9 cellular contexts compared by ENCODE assay signal in the genomic region with DNA sequence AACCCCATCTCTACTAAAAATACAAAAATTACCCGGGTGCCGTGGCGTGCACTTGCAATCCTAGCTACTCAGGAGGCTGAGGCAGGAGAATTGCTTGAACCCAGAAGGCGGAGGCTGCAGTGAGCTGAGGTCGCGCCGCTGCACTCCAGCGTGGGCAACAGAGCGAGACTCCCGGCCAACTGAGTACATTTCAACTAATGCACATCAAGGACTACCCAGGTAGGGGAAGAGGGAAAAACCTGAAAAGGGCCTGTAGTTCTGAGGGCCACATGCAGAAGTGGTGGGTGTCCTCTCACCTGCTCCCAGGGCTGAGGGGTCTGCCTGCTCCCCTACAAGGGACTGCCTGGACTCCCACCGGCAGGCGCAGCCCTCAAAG. TPM values are rescaled to one million over a fixed set of nuclear protein-coding genes. Genes with fewer than 3 reads are reported as not detected.
DNase-seq lines count a peak whose midpoint lies in the region; ATAC-seq and TF ChIP-seq lines count a peak whose summit lies in the region.
"Had no signal": no experiment of that assay in that cellular context is flagged by ENCODE, and none has a peak within 500 bp of the region (broad histone marks: within the 10 kb centered on the region; RNA-seq: fewer than 3 reads in every experiment).

No MANE protein-coding gene starts in this region.

- no peaks in the 10 kb centered on the region for H3K36me3 Mint-ChIP-seq in chondrocyte (ENCODE audit: low read depth)

- no peaks in the 10 kb centered on the region for H3K9me3 Mint-ChIP-seq in chondrocyte (ENCODE audit: low read depth)

- H3K36me3 ChIP-seq in heart right ventricle, result no peaks in the 10 kb centered on the region
- H3K36me3 ChIP-seq in mucosa of rectum (ENCODE audit: control insufficient read depth in 2 of 2, insufficient read depth in 2 of 2, low read length in 2 of 2), result no peaks in the 10 kb centered on the region
- no peaks in the 10 kb centered on the region for H3K36me3 ChIP-seq in vagina

- H3K4me1 Mint-ChIP-seq in chondrocyte (ENCODE audit: low read depth), result peaks cover 46% of the 10 kb centered on the region

- H3K27me3 ChIP-seq in heart right ventricle (no peaks in the 10 kb centered on the region), mucosa of rectum (ENCODE audit: control insufficient read depth in 2 of 2, insufficient read depth in 2 of 2, low read length in 2 of 2) (no peaks in the 10 kb centered on the region), vagina (no peaks in the 10 kb centered on the region)

- TF ChIP-seq CTCF in heart right ventricle (IDR thresholded peaks at IDR 0.05) (no peak), chondrocyte (IDR thresholded peaks at IDR 0.05) (no peak), vagina (IDR thresholded peaks at IDR 0.05) (no peak)

- WGBS in heart right ventricle, 2 donors, result 71 to 77% methylated on average over 12 of the region's 12 CpGs

- H3K4me3 ChIP-seq in heart right ventricle (peak overlapping the region; percentile 24 to 88 (median 66)), mucosa of rectum (ENCODE audit: low read length in 2 of 2) (peak overlapping the region; percentile 70 to 82), vagina (peak overlapping the region; percentile 76 to 80)

- peak overlapping the region; percentile 85 to 91 for H3K9ac ChIP-seq in mucosa of rectum (ENCODE audit: low read depth in 1 of 2, low read length in 2 of 2)

- H3K27ac ChIP-seq in heart right ventricle, result peak overlapping the region in 9 of 10 donors; percentile 68 to 98 (median 94)
- H3K27ac ChIP-seq in mucosa of rectum (ENCODE audit: low read depth in 2 of 2, low read length in 2 of 2), result peak overlapping the region; percentile 98
- H3K27ac ChIP-seq in vagina, result peak overlapping the region; percentile 94

- H3K9me3 ChIP-seq in heart right ventricle (no peaks in the 10 kb centered on the region), mucosa of rectum (ENCODE audit: control insufficient read depth in 2 of 2, low read length in 2 of 2) (no peaks in the 10 kb centered on the region), vagina (no peaks in the 10 kb centered on the region)

- no peaks in the 10 kb centered on the region for H3K27me3 Mint-ChIP-seq in chondrocyte (ENCODE audit: low read depth)

- intact Hi-C loops in heart right ventricle (cut with DNase I) (no loop called here), Right ventricle myocardium superior (cut with DNase I) (no loop called here), vagina (cut with DNase I) (no loop called here)

- H3K4me1 ChIP-seq in heart right ventricle (peaks cover 14 to 60% (median 37%) of the 10 kb centered on the region in 9 donors), mucosa of rectum (ENCODE audit: control insufficient read depth in 2 of 2, insufficient read depth in 2 of 2, low read length in 2 of 2) (peaks cover 39 to 50% of the 10 kb centered on the region in 2 donors), vagina (peaks cover 52% of the 10 kb centered on the region)

- H3K27ac Mint-ChIP-seq in chondrocyte (ENCODE audit: unreplicated experiment), result no peak overlapping the region

- peak overlapping the region; percentile 54 for H3K4me3 Mint-ChIP-seq in chondrocyte (ENCODE audit: unreplicated experiment)

- no peak for TF ChIP-seq POLR2A in vagina (IDR thresholded peaks at IDR 0.05)

- DNase-seq in heart right ventricle (no peak), Right ventricle myocardium superior (no peak), chondrocyte (ENCODE audit: low spot score) (no peak), vagina (ENCODE audit: extremely low spot score in 2 of 2) (no peak), NCI-H1105 treated with DMSO at 0.1 percent for 48 hours (lab: John Stamatoyannopoulos, UW) (no peak), globus pallidus (ENCODE audit: low spot score) (no peak), medulla oblongata (ENCODE audit: extremely low spot score) (no peak)

- ATAC-seq in heart right ventricle (peak in 1 of 8 donors; percentile 0), Right ventricle myocardium superior (ENCODE audit: poor library complexity) (no peak)

RNA-seq across cellular contexts. Expression of a gene that starts 0.6 kb away (rescaled TPM):
- total RNA-seq in heart right ventricle (10 to 100 TPM in 8 of 10 donors, 1 to 10 TPM in 2; 7.5 to 17.4 (median 11.9) TPM), Right ventricle myocardium superior (6.5 TPM), chondrocyte (2.1 to 3.0 TPM (median 3.0 TPM) in 3 replicates), vagina (26.8 TPM)
- 10 to 100 TPM in 1 of 2 donors, 1 to 10 TPM in 1; 3.6 to 12.4 TPM for polyA plus RNA-seq in heart right ventricle
- total RNA-seq: HT1080 had no signal

RNA-seq across cellular contexts. Expression of a gene that starts 22.6 kb away (rescaled TPM):
- total RNA-seq in heart right ventricle (1 to 10 TPM; 4.7 to 7.9 (median 5.2) TPM), Right ventricle myocardium superior (5.3 TPM), chondrocyte (10.8 to 12.3 TPM (median 12.1 TPM) in 3 replicates), vagina (12.8 TPM)
- 1 to 10 TPM; 3.1 to 7.2 TPM for polyA plus RNA-seq in heart right ventricle

RNA-seq across cellular contexts. Expression of a gene that starts 40.1 kb away (rescaled TPM):
- 10 to 100 TPM; 19.6 to 41.1 (median 29.6) TPM for total RNA-seq in heart right ventricle
- 10 to 100 TPM; 11.8 to 19.2 TPM for polyA plus RNA-seq in heart right ventricle
- 23.8 TPM for total RNA-seq in Right ventricle myocardium superior
- total RNA-seq in chondrocyte, result 16.8 to 20.4 TPM (median 17.1 TPM) in 3 replicates
- 17.2 TPM for total RNA-seq in vagina

RNA-seq across cellular contexts. Expression of a gene that starts 40.4 kb away (rescaled TPM):
- 1,000 to 10,000 TPM in 1 of 10 donors, 100 to 1,000 TPM in 9; 678 to 1,003 (median 867) TPM for total RNA-seq in heart right ventricle
- polyA plus RNA-seq in heart right ventricle, result 1,000 to 10,000 TPM in 1 of 2 donors, 100 to 1,000 TPM in 1; 870 to 2,296 TPM
- 832 TPM for total RNA-seq in Right ventricle myocardium superior
- 178 to 185 TPM (median 183 TPM) in 3 replicates for total RNA-seq in chondrocyte
- 149 TPM for total RNA-seq in vagina

RNA-seq across cellular contexts. Expression of a gene that starts 44.4 kb away (rescaled TPM):
- total RNA-seq in heart right ventricle, result 10 to 100 TPM; 17.1 to 33.3 (median 21.6) TPM
- 10 to 100 TPM; 50.0 to 71.7 TPM for polyA plus RNA-seq in heart right ventricle
- 24.6 TPM for total RNA-seq in Right ventricle myocardium superior
- total RNA-seq in chondrocyte, result 23.3 to 31.2 TPM (median 30.4 TPM) in 3 replicates
- total RNA-seq in vagina, result 98.5 TPM
